7 cellular contexts compared by ENCODE assay signal in the genomic region with DNA sequence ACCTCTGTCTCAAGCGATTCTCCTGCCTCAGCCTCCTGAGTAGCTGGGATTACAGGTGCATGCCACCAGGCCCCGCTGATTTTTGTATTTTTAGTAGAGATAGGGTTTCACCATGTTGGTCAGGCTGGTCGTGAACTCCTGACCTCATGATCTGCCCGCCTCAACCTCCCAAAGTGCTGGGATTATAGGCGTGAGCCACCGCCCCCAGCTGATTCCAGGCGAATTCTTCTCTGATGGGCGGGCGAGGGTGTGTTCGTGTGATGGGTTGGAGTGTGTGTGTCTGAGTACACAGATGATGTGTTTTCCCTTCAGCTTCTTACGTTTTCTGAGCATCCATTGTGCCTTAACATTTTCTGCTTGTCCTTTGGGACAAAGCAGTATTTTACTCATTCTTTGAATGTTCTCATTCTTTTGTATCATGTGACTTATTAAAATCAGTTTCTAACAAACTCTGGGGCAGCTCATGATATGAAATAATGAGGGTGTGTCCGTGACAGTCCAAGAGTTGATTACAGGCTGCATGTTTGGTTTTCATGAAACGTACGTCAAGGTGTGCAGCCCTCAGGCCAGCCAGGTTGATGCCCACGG. TPM values are rescaled to one million over a fixed set of nuclear protein-coding genes. Genes with fewer than 3 reads are reported as not detected.
DNase-seq lines count a peak whose midpoint lies in the region; ATAC-seq and TF ChIP-seq lines count a peak whose summit lies in the region.
"Not testable (repeated sequence)": the region's sequence is repeated elsewhere in the genome, so short reads cannot be mapped to it uniquely, and the experiment has no call there.

No MANE protein-coding gene starts in this region.

- peaks cover 55% of the 10 kb centered on the region for H3K36me3 Mint-ChIP-seq in Caco-2 (ENCODE audit: insufficient read depth, unreplicated experiment)
- H3K36me3 Mint-ChIP-seq in chondrocyte (ENCODE audit: low read depth), result not testable (repeated sequence)

- peaks cover 26% of the 10 kb centered on the region for H3K4me1 ChIP-seq in Caco-2

- not testable (repeated sequence) for H3K9me3 Mint-ChIP-seq in Caco-2 (ENCODE audit: unreplicated experiment); chondrocyte (ENCODE audit: low read depth)

- H3K27me3 ChIP-seq in Caco-2 (replicated peaks; ENCODE audit: control insufficient read depth, insufficient read depth, low read length); layer of hippocampus (ENCODE audit: control insufficient read depth, insufficient read depth, low read length): not testable (repeated sequence)

- not testable (repeated sequence) for H3K4me3 ChIP-seq in Caco-2 (ENCODE audit: low read depth, low read length)

- not testable (repeated sequence) for TF ChIP-seq CTCF in Caco-2 (IDR thresholded peaks at IDR 0.05; ENCODE audit: insufficient read depth in 1 of 2, low read depth in 1 of 2, low read length in 1 of 2, severe bottlenecking in 1 of 2, unreplicated experiment in 1 of 2); chondrocyte (IDR thresholded peaks at IDR 0.05)

- intact Hi-C loops in Caco-2 (cut with micrococcal nuclease; ENCODE audit: unreplicated experiment); Right ventricle myocardium superior (cut with DNase I): not testable (repeated sequence)

- H3K4me1 Mint-ChIP-seq in Caco-2 (ENCODE audit: low read depth, unreplicated experiment) (peaks cover 25% of the 10 kb centered on the region), chondrocyte (ENCODE audit: low read depth) (peaks cover 30% of the 10 kb centered on the region)

- H3K27me3 Mint-ChIP-seq in Caco-2 (ENCODE audit: insufficient read depth, unreplicated experiment); chondrocyte (ENCODE audit: low read depth): not testable (repeated sequence)

- not testable (repeated sequence) for H3K36me3 ChIP-seq in Caco-2 (ENCODE audit: control insufficient read depth, insufficient read depth, low read length)

- H3K27ac ChIP-seq in layer of hippocampus (ENCODE audit: low read depth, low read length) (peak overlapping the region; percentile 71), substantia nigra (ENCODE audit: low read depth, low read length, poor library complexity, severe bottlenecking) (peak overlapping the region; percentile 88)

- H3K27ac Mint-ChIP-seq in Caco-2 (ENCODE audit: unreplicated experiment); chondrocyte (ENCODE audit: unreplicated experiment): not testable (repeated sequence)

- DNase-seq in Caco-2 (peak in 1 of 2 experiments; percentile 17), chondrocyte (ENCODE audit: low spot score) (peak; percentile 40), Right ventricle myocardium superior (peak; percentile 39), pons (ENCODE audit: low spot score) (peak; percentile 66)
- DNase-seq in activated effector memory CD4-positive, alpha-beta T cell treated with anti-CD3 and anti-CD28 coated beads, Interleukin-2, amount 50 U/mL, for 16 hours, result peak; percentile 44
- DNase-seq in substantia nigra (lab: John Stamatoyannopoulos, UW), result not testable (repeated sequence)

- POLR2A ChIA-PET in Caco-2 (lab: Charles Lee), result not testable (repeated sequence)

- H3K9me3 ChIP-seq in Caco-2, result not testable (repeated sequence)

- not testable (repeated sequence) for ATAC-seq in Right ventricle myocardium superior (ENCODE audit: poor library complexity)

- CTCF ChIA-PET in Caco-2 (lab: Charles Lee), result not testable (repeated sequence)

- not testable (repeated sequence) for H3K4me3 Mint-ChIP-seq in Caco-2 (ENCODE audit: unreplicated experiment); chondrocyte (ENCODE audit: unreplicated experiment)

- TSS peak; percentile 7 for BruUV-seq in Caco-2 (replicated peaks; lab: Mats Ljungman, UMichigan)

RNA-seq across cellular contexts. Expression of a gene that starts 9.4 kb away (rescaled TPM):
- 235 and 254 TPM in 2 replicates for total RNA-seq in Caco-2 (2022)
- 333 to 440 TPM (median 377 TPM) in 3 replicates for total RNA-seq in chondrocyte
- 451 TPM for total RNA-seq in Right ventricle myocardium superior

RNA-seq across cellular contexts. Expression of a gene that starts 26.7 kb away (rescaled TPM):
- total RNA-seq in Caco-2 (2022) (35.1 and 38.2 TPM in 2 replicates), chondrocyte (43.6 to 49.6 TPM (median 45.5 TPM) in 3 replicates), Right ventricle myocardium superior (8.6 TPM)

RNA-seq across cellular contexts. Expression of a gene that starts 30.7 kb away (rescaled TPM):
- total RNA-seq in Caco-2 (2022) (8.1 and 8.5 TPM in 2 replicates), chondrocyte (11.7 to 14.4 TPM (median 13.1 TPM) in 3 replicates), Right ventricle myocardium superior (5.3 TPM)

RNA-seq across cellular contexts. Expression of a gene that starts 58.6 kb away (rescaled TPM):
- total RNA-seq in Caco-2 (2022) (3.0 and 3.2 TPM in 2 replicates), chondrocyte (0.10 to 0.18 TPM in 2 of 3 replicates, not detected in the other), Right ventricle myocardium superior (1.0 TPM)
